In the genomic region with DNA sequence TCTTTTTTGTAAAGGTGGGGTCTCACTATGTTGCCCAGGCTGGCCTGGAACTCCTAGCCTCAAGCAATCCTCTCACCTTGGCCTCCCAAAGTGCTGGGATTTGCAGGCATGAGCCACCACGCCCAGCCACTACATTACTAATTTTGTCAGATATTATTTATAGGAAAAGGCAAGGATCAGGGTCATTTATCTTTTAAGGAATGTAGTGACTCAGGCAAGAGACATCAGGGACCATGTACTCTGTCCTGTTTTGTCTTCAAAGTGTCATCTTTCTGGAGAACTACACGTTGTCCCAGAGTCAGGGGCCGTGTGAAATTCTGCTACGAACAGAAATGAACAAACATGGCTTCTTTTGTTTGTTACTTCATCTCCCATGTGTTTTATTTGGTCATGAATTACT, we compare ENCODE assay signal across 27 cellular contexts.
"Had no signal": no experiment of that assay in that cellular context is flagged by ENCODE, and none has a peak within 500 bp of the region (broad histone marks: within the 10 kb centered on the region; RNA-seq: fewer than 3 reads in every experiment).

No MANE protein-coding gene starts in this region.

- DNase-seq: activated B cell treated with CpG ODN at 0.5 μM for 24 hours; activated CD4-positive, alpha-beta T cell treated with anti-CD3 and anti-CD28 coated beads for 48 hours; activated CD4-positive, alpha-beta T cell treated with anti-CD3 and anti-CD28 coated beads, Interleukin-2, amount 50 U/mL, for 1 hour; activated CD4-positive, alpha-beta T cell treated with anti-CD3 and anti-CD28 coated beads, Interleukin-2, amount 50 U/mL, for 48 hours; activated CD8-positive, alpha-beta memory T cell treated with anti-CD3 and anti-CD28 coated beads for 24 hours; activated CD8-positive, alpha-beta T cell treated with anti-CD3 and anti-CD28 coated beads for 36 hours; activated effector memory CD4-positive, alpha-beta T cell treated with anti-CD3 and anti-CD28 coated beads, Interleukin-2, amount 50 U/mL, for 16 hours; activated naive CD4-positive, alpha-beta T cell treated with anti-CD3 and anti-CD28 coated beads for 36 hours; activated naive CD8-positive, alpha-beta T cell treated with anti-CD3 and anti-CD28 coated beads for 36 hours; activated naive CD8-positive, alpha-beta T cell treated with anti-CD3 and anti-CD28 coated beads, Interleukin-2, amount 50 U/mL, for 24 hours; activated T-cell treated with anti-CD3 and anti-CD28 coated beads, Interleukin-2, amount 50 U/mL, for 4 hours; central memory CD4-positive, alpha-beta T cell; cerebellar nuclear complex; colonic mucosa; dorsolateral prefrontal cortex; effector memory CD4-positive, alpha-beta T cell; endodermal cell; foreskin keratinocyte; gastrocnemius medialis; heart right ventricle; T-helper 1 cell; T-helper 17 cell; T1000; WERI-Rb-1 had no signal

- H3K27ac ChIP-seq: ascending aorta, breast epithelium, cardiac muscle cell, colonic mucosa, dorsolateral prefrontal cortex, foreskin keratinocyte, gastrocnemius medialis, heart right ventricle, WERI-Rb-1 had no signal

- H3K4me3 ChIP-seq: ascending aorta, breast epithelium, cardiac muscle cell, colonic mucosa, dorsolateral prefrontal cortex, gastrocnemius medialis, heart right ventricle had no signal
